In the genomic region with DNA sequence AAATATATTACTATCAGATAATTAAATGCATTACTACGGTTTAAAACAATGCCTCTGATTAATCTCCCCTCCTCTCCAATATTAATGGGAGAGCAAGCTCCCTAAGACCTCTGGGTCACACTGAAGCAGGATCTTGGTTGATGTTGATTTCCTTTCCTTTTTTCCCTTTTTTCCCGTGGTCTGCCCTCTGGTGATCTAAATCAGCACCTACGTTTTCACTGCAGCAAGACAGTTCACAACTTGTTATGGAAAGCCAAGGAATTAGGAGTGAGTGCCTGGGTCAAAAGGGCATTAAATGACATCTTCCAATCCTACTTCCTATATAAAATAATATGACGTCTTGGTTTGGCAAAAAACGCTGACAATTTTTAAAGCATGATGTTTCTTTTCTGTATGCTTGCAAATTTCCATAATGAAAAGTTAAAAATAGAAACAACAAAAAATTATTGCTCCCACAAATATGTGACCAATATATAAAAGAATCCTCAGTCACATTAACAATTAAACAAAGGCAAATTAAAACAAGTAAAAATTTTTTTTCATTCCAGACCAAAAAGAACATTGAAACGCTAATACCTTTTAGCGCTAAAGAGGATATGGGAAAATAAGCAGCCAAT, we compare ENCODE assay signal across 1 cellular context.
TF ChIP-seq lines count a peak whose summit lies in the region.

No MANE protein-coding gene starts in this region.

TF ChIP-seq in H1, 55 proteins besides CTCF, POLR2A, EP300 and RAD21 (continued from another document):
- TF ChIP-seq, protein P1, sequence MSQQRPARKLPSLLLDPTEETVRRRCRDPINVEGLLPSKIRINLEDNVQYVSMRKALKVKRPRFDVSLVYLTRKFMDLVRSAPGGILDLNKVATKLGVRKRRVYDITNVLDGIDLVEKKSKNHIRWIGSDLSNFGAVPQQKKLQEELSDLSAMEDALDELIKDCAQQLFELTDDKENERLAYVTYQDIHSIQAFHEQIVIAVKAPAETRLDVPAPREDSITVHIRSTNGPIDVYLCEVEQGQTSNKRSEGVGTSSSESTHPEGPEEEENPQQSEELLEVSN (IDR thresholded peaks at IDR 0.05) = no peak
- TF ChIP-seq EZH2 (IDR thresholded peaks at IDR 0.05; ENCODE audit: low read depth, low read length, severe bottlenecking) (no peak), RNF2 (IDR thresholded peaks at IDR 0.05; ENCODE audit: borderline replicate concordance, low read depth, low read length, missing control alignments, poor library complexity, severe bottlenecking) (no peak), CEBPB (IDR thresholded peaks at IDR 0.05; ENCODE audit: low read depth, low read length) (no peak)
TF ChIP-seq in H1: peak in this region for 0.
